1 cellular context compared by ENCODE assay signal in genomic region chr16:81810894-81811538, GRCh38.
TF ChIP-seq lines count a peak whose summit lies in the region.

No MANE protein-coding gene starts in this region.

TF ChIP-seq in GM12878, 131 proteins besides CTCF, POLR2A, EP300 and RAD21 (continued from another document and continues in another):
- no peak for TF ChIP-seq ZBTB11 (CRISPR knock-in tag; IDR thresholded peaks at IDR 0.05)
- peak; percentile 73; the same call in 1 of the 2 replicates for TF ChIP-seq HDGF (IDR thresholded peaks at IDR 0.05)
- no peak for TF ChIP-seq SIN3A (IDR thresholded peaks at IDR 0.05; ENCODE audit: low read depth, low read length)
- no peak for TF ChIP-seq GABPA (IDR thresholded peaks at IDR 0.05; ENCODE audit: low read depth)
- TF ChIP-seq SUZ12 (IDR thresholded peaks at IDR 0.05; ENCODE audit: unreplicated experiment), result no peak
- TF ChIP-seq PAX5 (IDR thresholded peaks at IDR 0.05; ENCODE audit: borderline replicate concordance, low read depth, low read length), result peak; percentile 75
- peak; percentile 53; the same call in 1 of the 2 replicates for TF ChIP-seq MEF2A (IDR thresholded peaks at IDR 0.05; ENCODE audit: insufficient read depth, low read depth, low read length)
- TF ChIP-seq TBL1XR1 (IDR thresholded peaks at IDR 0.05; ENCODE audit: low read depth, low read length), result no peak
- no peak for TF ChIP-seq KAT2A (conservative IDR thresholded peaks at IDR 0.05; ENCODE audit: control insufficient read depth, low read depth, low read length)
- peak; percentile 52; the same call in 1 of the 2 replicates for TF ChIP-seq CREM (IDR thresholded peaks at IDR 0.05; ENCODE audit: low read depth)
- TF ChIP-seq PKNOX1 (IDR thresholded peaks at IDR 0.05), result no peak; the same call in 1 of the 2 replicates
- no peak for TF ChIP-seq CBX5 (IDR thresholded peaks at IDR 0.05; ENCODE audit: low read depth)
- TF ChIP-seq NFIC (IDR thresholded peaks at IDR 0.05; ENCODE audit: low read depth, low read length), result no peak
- TF ChIP-seq LARP7 (IDR thresholded peaks at IDR 0.05), result peak; percentile 78; the same call in 1 of the 2 replicates
- no peak for TF ChIP-seq CHD2 (IDR thresholded peaks at IDR 0.05; ENCODE audit: borderline replicate concordance, low read depth, low read length)
- TF ChIP-seq MXI1 (IDR thresholded peaks at IDR 0.05; ENCODE audit: low read depth, low read length), result no peak; the same call in 1 of the 2 replicates
- TF ChIP-seq ATF2 (IDR thresholded peaks at IDR 0.05; ENCODE audit: low read length), result no peak
- TF ChIP-seq YBX1 (IDR thresholded peaks at IDR 0.05), result no peak
- TF ChIP-seq ZNF207 (IDR thresholded peaks at IDR 0.05; ENCODE audit: borderline replicate concordance), result no peak; the same call in 1 of the 2 replicates
- no peak for TF ChIP-seq ELK1 (IDR thresholded peaks at IDR 0.05; ENCODE audit: low read depth, low read length)
- TF ChIP-seq SP1 (IDR thresholded peaks at IDR 0.05; ENCODE audit: low read depth, low read length), result peak; percentile 58
- no peak for TF ChIP-seq STAT1 (conservative IDR thresholded peaks at IDR 0.05)
- no peak for TF ChIP-seq CBX3 (IDR thresholded peaks at IDR 0.05; ENCODE audit: borderline replicate concordance, low read depth)
- TF ChIP-seq CEBPZ (IDR thresholded peaks at IDR 0.05; ENCODE audit: low read depth, low read length), result no peak
- TF ChIP-seq ZZZ3 (IDR thresholded peaks at IDR 0.05; ENCODE audit: control insufficient read depth, insufficient read length, low read depth), result no peak
- TF ChIP-seq MLLT1 (IDR thresholded peaks at IDR 0.05), result peak; percentile 88
- no peak for TF ChIP-seq SMAD5 (IDR thresholded peaks at IDR 0.05; ENCODE audit: low read depth)
- no peak for TF ChIP-seq BMI1 (IDR thresholded peaks at IDR 0.05; ENCODE audit: borderline replicate concordance)
- TF ChIP-seq TCF3 (IDR thresholded peaks at IDR 0.05; ENCODE audit: borderline replicate concordance, insufficient read depth, low read depth, low read length), result peak; percentile 63; the same call in 1 of the 2 replicates
- no peak for TF ChIP-seq BCL11A (IDR thresholded peaks at IDR 0.05; ENCODE audit: low read depth, low read length)
- no peak for TF ChIP-seq TAF1 (IDR thresholded peaks at IDR 0.05; ENCODE audit: borderline replicate concordance, low read depth, low read length)
- no peak for TF ChIP-seq SIX5 (IDR thresholded peaks at IDR 0.05; ENCODE audit: low read depth, low read length, severe bottlenecking)
- no peak for TF ChIP-seq HDAC2 (IDR thresholded peaks at IDR 0.05)
- no peak for TF ChIP-seq KDM1A (IDR thresholded peaks at IDR 0.05; ENCODE audit: borderline replicate concordance)
- no peak for TF ChIP-seq TCF7 (IDR thresholded peaks at IDR 0.05; ENCODE audit: borderline replicate concordance)
- no peak for TF ChIP-seq BCLAF1 (IDR thresholded peaks at IDR 0.05)
- peak; percentile 55; the same call in 1 of the 2 replicates for TF ChIP-seq TCF12 (IDR thresholded peaks at IDR 0.05; ENCODE audit: low read depth, low read length)
- peak; percentile 90; the same call in 1 of the 2 replicates for TF ChIP-seq CHD1 (IDR thresholded peaks at IDR 0.05; ENCODE audit: low read depth, low read length)
- TF ChIP-seq TARDBP (IDR thresholded peaks at IDR 0.05; ENCODE audit: borderline replicate concordance), result no peak
- no peak for TF ChIP-seq MEF2B (IDR thresholded peaks at IDR 0.05; ENCODE audit: partially characterized antibody, poor library complexity, severe bottlenecking)
- TF ChIP-seq BACH1 (IDR thresholded peaks at IDR 0.05; ENCODE audit: borderline replicate concordance), result no peak
- no peak for TF ChIP-seq JUND (IDR thresholded peaks at IDR 0.05; ENCODE audit: low read depth, low read length)
- TF ChIP-seq USF1 (IDR thresholded peaks at IDR 0.05; ENCODE audit: borderline replicate concordance, extremely low read length, insufficient read depth, low read depth, low read length), result peak; percentile 30
- no peak for TF ChIP-seq NRF1 (conservative IDR thresholded peaks at IDR 0.05; ENCODE audit: low read depth, low read length)
- peak; percentile 26; the same call in 1 of the 2 replicates for TF ChIP-seq RELB (IDR thresholded peaks at IDR 0.05; ENCODE audit: low read depth)
- peak; percentile 41 to 80; a peak in 3 of 4 replicates for TF ChIP-seq BHLHE40 (IDR thresholded peaks at IDR 0.05; ENCODE audit: borderline replicate concordance in 1 of 2, low read depth in 2 of 2, low read length in 1 of 2)
- peak; percentile 85 to 87 for TF ChIP-seq IKZF2 (IDR thresholded peaks at IDR 0.05)
